ENCODE assay signal across 8 cellular contexts in genomic region chr20:43752561-43753301, GRCh38. TPM values are rescaled to one million over a fixed set of nuclear protein-coding genes. Genes with fewer than 3 reads are reported as not detected.
DNase-seq lines count a peak whose midpoint lies in the region; ATAC-seq, FAIRE-seq and TF ChIP-seq lines count a peak whose summit lies in the region.

No MANE protein-coding gene starts in this region.

- H3K36me3 ChIP-seq in CD8-positive, alpha-beta memory T cell (ENCODE audit: insufficient read depth, low read length) = no peaks in the 10 kb centered on the region

- H3K4me3 Mint-ChIP-seq in activated naive CD4-positive, alpha-beta T cell treated with anti-CD3 and anti-CD28 coated beads, Interleukin-2, amount 10 ng/mL, durations not matched to agents 7 days and 5 days = no peak overlapping the region
- H3K4me3 Mint-ChIP-seq in CD8-positive, alpha-beta memory T cell = peak overlapping the region in 1 of 7 donors; percentile 61

- H3K36me3 Mint-ChIP-seq in activated naive CD4-positive, alpha-beta T cell treated with anti-CD3 and anti-CD28 coated beads, Interleukin-2, amount 10 ng/mL, durations not matched to agents 7 days and 5 days = peaks cover 4% of the 10 kb centered on the region
- H3K36me3 Mint-ChIP-seq in CD8-positive, alpha-beta memory T cell = no peaks in the 10 kb centered on the region

- no peak overlapping the region for H3K27ac ChIP-seq in CD8-positive, alpha-beta memory T cell (ENCODE audit: low read depth, low read length)

- H3K9me3 Mint-ChIP-seq in activated naive CD4-positive, alpha-beta T cell treated with anti-CD3 and anti-CD28 coated beads, Interleukin-2, amount 10 ng/mL, durations not matched to agents 7 days and 5 days = peaks cover 7% of the 10 kb centered on the region
- no peaks in the 10 kb centered on the region for H3K9me3 Mint-ChIP-seq in CD8-positive, alpha-beta memory T cell

- peaks cover 36% of the 10 kb centered on the region for H3K4me1 Mint-ChIP-seq in activated naive CD4-positive, alpha-beta T cell treated with anti-CD3 and anti-CD28 coated beads, Interleukin-2, amount 10 ng/mL, durations not matched to agents 7 days and 5 days
- peaks cover 22 to 36% (median 33%) of the 10 kb centered on the region in 3 donors for H3K4me1 Mint-ChIP-seq in CD8-positive, alpha-beta memory T cell

- FAIRE-seq in HTR-8/SVneo (lab: Jason Lieb, UNC) = peak; percentile 92

- peaks cover 24% of the 10 kb centered on the region for H3K4me1 ChIP-seq in CD8-positive, alpha-beta memory T cell (ENCODE audit: insufficient read depth, low read length)

- TF ChIP-seq CTCF in GM10248 (IDR thresholded peaks at IDR 0.05; ENCODE audit: control extremely low read depth, extremely low read depth, low read depth, missing control alignments) (no peak), omental fat pad (IDR thresholded peaks at IDR 0.05) (no peak)

- H3K9me3 ChIP-seq in CD8-positive, alpha-beta memory T cell (ENCODE audit: low read length) = no peaks in the 10 kb centered on the region

- CTCF ChIA-PET in GM10248 (lab: Yijun Ruan, JAX) = interaction anchor here (1.0 to 6.9 kb wide), 4 partner anchors 61 to 329 kb away, joined by 3 to 157 read pairs (median 6); no protein-coding TSS in a partner anchor
- CTCF ChIA-PET in activated naive CD4-positive, alpha-beta T cell treated with anti-CD3 and anti-CD28 coated beads, Interleukin-2, amount 10 ng/mL, durations not matched to agents 7 days and 5 days (lab: Charles Lee) = interaction anchor here (1.0 to 5.4 kb wide), 3 partner anchors 68 to 92 kb away, joined by 3 to 65 read pairs (median 47); no protein-coding TSS in a partner anchor
- CTCF ChIA-PET in CD8-positive, alpha-beta memory T cell (lab: Charles Lee) = interaction anchor here (5.9 kb wide), 1 partner anchor 329 kb away, joined by 74 read pairs; no protein-coding TSS in a partner anchor

- DNase-seq in GM10248 (ENCODE audit: extremely low spot score) (peak; percentile 67), HTR-8/SVneo (ENCODE audit: insufficient read length, low spot score) (peak; percentile 89), myocyte (ENCODE audit: low read depth) (peak; percentile 89), NCI-H524 treated with DMSO at 0.1 percent for 48 hours (lab: John Stamatoyannopoulos, UW) (no peak), omental fat pad (ENCODE audit: low spot score) (no peak)
- peak; percentile 34 for DNase-seq in activated naive CD4-positive, alpha-beta T cell treated with anti-CD3 and anti-CD28 coated beads, Interleukin-2, amount 10 ng/mL, durations not matched to agents 7 days and 5 days
- DNase-seq in CD8-positive, alpha-beta memory T cell = no peak

- H3K27me3 Mint-ChIP-seq in activated naive CD4-positive, alpha-beta T cell treated with anti-CD3 and anti-CD28 coated beads, Interleukin-2, amount 10 ng/mL, durations not matched to agents 7 days and 5 days = no peaks in the 10 kb centered on the region
- peaks cover 4 to 36% of the 10 kb centered on the region in 2 donors for H3K27me3 Mint-ChIP-seq in CD8-positive, alpha-beta memory T cell

- H3K27ac Mint-ChIP-seq in activated naive CD4-positive, alpha-beta T cell treated with anti-CD3 and anti-CD28 coated beads, Interleukin-2, amount 10 ng/mL, durations not matched to agents 7 days and 5 days = peak overlapping the region; percentile 73
- peak overlapping the region in 2 of 8 donors; percentile 34 to 64 for H3K27ac Mint-ChIP-seq in CD8-positive, alpha-beta memory T cell

- no peak overlapping the region for H3K4me3 ChIP-seq in CD8-positive, alpha-beta memory T cell (ENCODE audit: low read length)

- ATAC-seq in GM21381 (IDR thresholded peaks at IDR 0.05; ENCODE audit: unreplicated experiment) (peak; percentile 60), omental fat pad (ENCODE audit: low FRiP score) (no peak)

- no peaks in the 10 kb centered on the region for H3K27me3 ChIP-seq in CD8-positive, alpha-beta memory T cell (ENCODE audit: insufficient read depth, low read length, poor library complexity, severe bottlenecking)

- POLR2A ChIA-PET in GM10248 (lab: Yijun Ruan, JAX) = interaction anchor here (0.6 to 1.1 kb wide), 2 partner anchors 11 to 347 kb away, joined by 3 read pairs; no protein-coding TSS in a partner anchor
- POLR2A ChIA-PET in CD8-positive, alpha-beta memory T cell (lab: Charles Lee) = no interaction called here

RNA-seq across cellular contexts. Expression of gene GTSF1L, which starts 25.9 kb away (rescaled TPM):
- total RNA-seq in myocyte (not detected in 2 replicates), omental fat pad (not detected)
- not detected for polyA plus RNA-seq in myocyte (2012)
- not detected for total RNA-seq in CD8-positive, alpha-beta memory T cell
- not detected for polyA plus RNA-seq in CD8-positive, alpha-beta memory T cell

Comparison
In these comparisons a context has a peak if more than half of its experiments do, and no peak if none do; other contexts are left out.
1. DNase-seq: peak in GM10248 (single experiment), HTR-8/SVneo (single experiment), activated naive CD4-positive, alpha-beta T cell treated with anti-CD3 and anti-CD28 coated beads, Interleukin-2, amount 10 ng/mL, durations not matched to agents 7 days and 5 days (single experiment) and myocyte (single experiment); none in NCI-H524 treated with DMSO at 0.1 percent for 48 hours (single experiment), CD8-positive, alpha-beta memory T cell (0 of 5) and omental fat pad (single experiment).